ENCODE assay signal across 1 cellular context in the genomic region with DNA sequence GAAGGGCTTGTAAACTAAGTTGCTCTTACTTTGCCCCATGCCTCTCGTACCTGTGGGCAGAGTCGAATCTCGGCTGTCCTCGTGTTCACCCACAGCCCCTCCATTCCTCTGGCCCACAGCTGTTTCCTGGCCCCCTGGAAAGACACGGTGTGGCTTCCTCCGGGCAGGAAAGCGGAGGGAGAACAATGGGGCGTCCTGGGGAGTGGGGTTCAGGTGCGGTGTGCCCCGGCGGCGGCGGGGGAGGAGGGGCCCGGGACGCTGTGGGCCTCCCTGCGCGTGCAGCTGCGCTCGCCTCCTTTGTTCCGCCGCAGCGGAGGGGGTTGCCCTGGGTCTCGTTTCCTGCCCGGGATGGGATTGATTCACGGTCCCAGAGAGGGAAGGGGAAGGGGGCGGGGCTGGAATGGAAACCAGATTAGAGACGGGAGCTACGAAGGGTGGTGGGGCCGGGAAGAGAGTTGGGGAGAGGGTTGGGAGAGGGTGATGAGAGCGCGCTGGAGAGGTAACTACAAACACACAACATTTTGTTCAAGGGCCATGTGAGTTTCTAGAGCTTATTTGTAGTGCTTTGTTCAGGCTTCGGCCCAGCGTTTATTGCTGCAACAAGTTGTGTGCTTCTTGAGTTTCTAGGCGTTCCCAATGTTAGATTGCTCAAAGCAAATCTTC.
A peak's percentile ranks its signal among the peaks of the same experiment; 100 is the strongest.
TF ChIP-seq lines count a peak whose summit lies in the region.

No MANE protein-coding gene starts in this region.

TF ChIP-seq in HEK293, 187 proteins besides CTCF, POLR2A, EP300 and RAD21 (continued from another document and continues in another):
- TF ChIP-seq, protein P1, sequence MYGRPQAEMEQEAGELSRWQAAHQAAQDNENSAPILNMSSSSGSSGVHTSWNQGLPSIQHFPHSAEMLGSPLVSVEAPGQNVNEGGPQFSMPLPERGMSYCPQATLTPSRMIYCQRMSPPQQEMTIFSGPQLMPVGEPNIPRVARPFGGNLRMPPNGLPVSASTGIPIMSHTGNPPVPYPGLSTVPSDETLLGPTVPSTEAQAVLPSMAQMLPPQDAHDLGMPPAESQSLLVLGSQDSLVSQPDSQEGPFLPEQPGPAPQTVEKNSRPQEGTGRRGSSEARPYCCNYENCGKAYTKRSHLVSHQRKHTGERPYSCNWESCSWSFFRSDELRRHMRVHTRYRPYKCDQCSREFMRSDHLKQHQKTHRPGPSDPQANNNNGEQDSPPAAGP (tag by site-specific recombination; IDR thresholded peaks at IDR 0.05) = peak; percentile 54; the same call in 1 of the 2 replicates
- peak; percentile 32; the same call in 1 of the 2 replicates for TF ChIP-seq ZNF600 (tag by site-specific recombination; IDR thresholded peaks at IDR 0.05)
- TF ChIP-seq ZNF629 (tag by site-specific recombination; IDR thresholded peaks at IDR 0.05) = peak; percentile 17; the same call in 1 of the 2 replicates
- TF ChIP-seq ZNF623 (tag by site-specific recombination; IDR thresholded peaks at IDR 0.05) = no peak
- TF ChIP-seq ZNF560 (tag by site-specific recombination; IDR thresholded peaks at IDR 0.05; ENCODE audit: borderline replicate concordance) = no peak
- TF ChIP-seq ZNF514 (tag by site-specific recombination; IDR thresholded peaks at IDR 0.05) = no peak
- no peak for TF ChIP-seq ZBTB6 (tag by site-specific recombination; IDR thresholded peaks at IDR 0.05)
- no peak; the same call in 1 of the 2 replicates for TF ChIP-seq ZBTB21 (tag by site-specific recombination; IDR thresholded peaks at IDR 0.05)
- no peak for TF ChIP-seq ZNF394 (tag by site-specific recombination; IDR thresholded peaks at IDR 0.05; ENCODE audit: borderline replicate concordance)
- TF ChIP-seq ZNF214 (tag by site-specific recombination; IDR thresholded peaks at IDR 0.05; ENCODE audit: borderline replicate concordance) = no peak
- peak; percentile 94 for TF ChIP-seq ZBTB48 (tag by site-specific recombination; IDR thresholded peaks at IDR 0.05)
- no peak for TF ChIP-seq ZNF16 (tag by site-specific recombination; IDR thresholded peaks at IDR 0.05; ENCODE audit: low read depth)
- no peak for TF ChIP-seq ZNF18 (tag by site-specific recombination; IDR thresholded peaks at IDR 0.05)
- no peak for TF ChIP-seq ZNF140 (tag by site-specific recombination; IDR thresholded peaks at IDR 0.05)
- TF ChIP-seq GLIS2 (tag by site-specific recombination; IDR thresholded peaks at IDR 0.05) = peak; percentile 90
- TF ChIP-seq ZNF555 (tag by site-specific recombination; conservative IDR thresholded peaks at IDR 0.05) = no peak
- no peak for TF ChIP-seq ZNF621 (tag by site-specific recombination; IDR thresholded peaks at IDR 0.05)
- no peak for TF ChIP-seq YY2 (tag by site-specific recombination; IDR thresholded peaks at IDR 0.05)
- no peak for TF ChIP-seq ZNF571 (tag by site-specific recombination; IDR thresholded peaks at IDR 0.05)
- no peak for TF ChIP-seq ZNF292 (tag by site-specific recombination; IDR thresholded peaks at IDR 0.05; ENCODE audit: borderline replicate concordance, low read depth)
- TF ChIP-seq SP3 (tag by site-specific recombination; IDR thresholded peaks at IDR 0.05) = peak; percentile 41; the same call in 1 of the 2 replicates
- peak; percentile 82 for TF ChIP-seq ZIC2 (tag by site-specific recombination; IDR thresholded peaks at IDR 0.05)
- TF ChIP-seq ZNF114 (tag by site-specific recombination; IDR thresholded peaks at IDR 0.05) = no peak
- TF ChIP-seq, protein P2, sequence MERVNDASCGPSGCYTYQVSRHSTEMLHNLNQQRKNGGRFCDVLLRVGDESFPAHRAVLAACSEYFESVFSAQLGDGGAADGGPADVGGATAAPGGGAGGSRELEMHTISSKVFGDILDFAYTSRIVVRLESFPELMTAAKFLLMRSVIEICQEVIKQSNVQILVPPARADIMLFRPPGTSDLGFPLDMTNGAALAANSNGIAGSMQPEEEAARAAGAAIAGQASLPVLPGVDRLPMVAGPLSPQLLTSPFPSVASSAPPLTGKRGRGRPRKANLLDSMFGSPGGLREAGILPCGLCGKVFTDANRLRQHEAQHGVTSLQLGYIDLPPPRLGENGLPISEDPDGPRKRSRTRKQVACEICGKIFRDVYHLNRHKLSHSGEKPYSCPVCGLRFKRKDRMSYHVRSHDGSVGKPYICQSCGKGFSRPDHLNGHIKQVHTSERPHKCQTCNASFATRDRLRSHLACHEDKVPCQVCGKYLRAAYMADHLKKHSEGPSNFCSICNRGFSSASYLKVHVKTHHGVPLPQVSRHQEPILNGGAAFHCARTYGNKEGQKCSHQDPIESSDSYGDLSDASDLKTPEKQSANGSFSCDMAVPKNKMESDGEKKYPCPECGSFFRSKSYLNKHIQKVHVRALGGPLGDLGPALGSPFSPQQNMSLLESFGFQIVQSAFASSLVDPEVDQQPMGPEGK (tag by site-specific recombination; IDR thresholded peaks at IDR 0.05) = peak; percentile 82
- TF ChIP-seq ZNF184 (tag by site-specific recombination; IDR thresholded peaks at IDR 0.05) = no peak
- TF ChIP-seq WT1 (tag by site-specific recombination; IDR thresholded peaks at IDR 0.05) = peak; percentile 53; the same call in 1 of the 2 replicates
- no peak; the same call in 1 of the 2 replicates for TF ChIP-seq SCRT1 (tag by site-specific recombination; IDR thresholded peaks at IDR 0.05; ENCODE audit: borderline replicate concordance)
- TF ChIP-seq ZNF19 (tag by site-specific recombination; IDR thresholded peaks at IDR 0.05; ENCODE audit: low read depth) = no peak
- TF ChIP-seq ZNF473 (tag by site-specific recombination; IDR thresholded peaks at IDR 0.05) = no peak
- TF ChIP-seq GFI1B (tag by site-specific recombination; IDR thresholded peaks at IDR 0.05) = no peak
- TF ChIP-seq KLF10 (tag by site-specific recombination; IDR thresholded peaks at IDR 0.05) = no peak
- TF ChIP-seq ZNF146 (tag by site-specific recombination; IDR thresholded peaks at IDR 0.05) = no peak
- no peak for TF ChIP-seq INSM2 (tag by site-specific recombination; IDR thresholded peaks at IDR 0.05)
- TF ChIP-seq, protein P3, sequence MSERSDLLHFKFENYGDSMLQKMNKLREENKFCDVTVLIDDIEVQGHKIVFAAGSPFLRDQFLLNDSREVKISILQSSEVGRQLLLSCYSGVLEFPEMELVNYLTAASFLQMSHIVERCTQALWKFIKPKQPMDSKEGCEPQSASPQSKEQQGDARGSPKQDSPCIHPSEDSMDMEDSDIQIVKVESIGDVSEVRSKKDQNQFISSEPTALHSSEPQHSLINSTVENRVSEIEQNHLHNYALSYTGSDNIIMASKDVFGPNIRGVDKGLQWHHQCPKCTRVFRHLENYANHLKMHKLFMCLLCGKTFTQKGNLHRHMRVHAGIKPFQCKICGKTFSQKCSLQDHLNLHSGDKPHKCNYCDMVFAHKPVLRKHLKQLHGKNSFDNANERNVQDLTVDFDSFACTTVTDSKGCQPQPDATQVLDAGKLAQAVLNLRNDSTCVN (tag by site-specific recombination; optimal IDR thresholded peaks at IDR 0.05) = peak; percentile 77
- TF ChIP-seq ZNF549 (tag by site-specific recombination; IDR thresholded peaks at IDR 0.05) = no peak
- no peak for TF ChIP-seq HOXA7 (CRISPR knock-in tag; IDR thresholded peaks at IDR 0.05; ENCODE audit: borderline replicate concordance)
- peak; percentile 17; the same call in 1 of the 2 replicates for TF ChIP-seq FEZF1 (tag by site-specific recombination; IDR thresholded peaks at IDR 0.05)
- TF ChIP-seq ZFP69B (tag by site-specific recombination; IDR thresholded peaks at IDR 0.05) = peak; percentile 71
- TF ChIP-seq ZNF221 (tag by site-specific recombination; IDR thresholded peaks at IDR 0.05; ENCODE audit: borderline replicate concordance) = no peak
- peak; percentile 79 for TF ChIP-seq ZNF366 (tag by site-specific recombination; conservative IDR thresholded peaks at IDR 0.05)
- TF ChIP-seq ZNF155 (tag by site-specific recombination; IDR thresholded peaks at IDR 0.05) = no peak
- no peak for TF ChIP-seq ZNF169 (tag by site-specific recombination; IDR thresholded peaks at IDR 0.05)
- TF ChIP-seq ZNF777 (tag by site-specific recombination; IDR thresholded peaks at IDR 0.05; ENCODE audit: borderline replicate concordance) = peak; percentile 68; the same call in 1 of the 2 replicates
- TF ChIP-seq ZNF404 (tag by site-specific recombination; IDR thresholded peaks at IDR 0.05) = no peak
- no peak for TF ChIP-seq ZNF654 (tag by site-specific recombination; IDR thresholded peaks at IDR 0.05; ENCODE audit: low read depth)
- no peak for TF ChIP-seq ZNF664 (tag by site-specific recombination; IDR thresholded peaks at IDR 0.05)
- TF ChIP-seq, protein P4, sequence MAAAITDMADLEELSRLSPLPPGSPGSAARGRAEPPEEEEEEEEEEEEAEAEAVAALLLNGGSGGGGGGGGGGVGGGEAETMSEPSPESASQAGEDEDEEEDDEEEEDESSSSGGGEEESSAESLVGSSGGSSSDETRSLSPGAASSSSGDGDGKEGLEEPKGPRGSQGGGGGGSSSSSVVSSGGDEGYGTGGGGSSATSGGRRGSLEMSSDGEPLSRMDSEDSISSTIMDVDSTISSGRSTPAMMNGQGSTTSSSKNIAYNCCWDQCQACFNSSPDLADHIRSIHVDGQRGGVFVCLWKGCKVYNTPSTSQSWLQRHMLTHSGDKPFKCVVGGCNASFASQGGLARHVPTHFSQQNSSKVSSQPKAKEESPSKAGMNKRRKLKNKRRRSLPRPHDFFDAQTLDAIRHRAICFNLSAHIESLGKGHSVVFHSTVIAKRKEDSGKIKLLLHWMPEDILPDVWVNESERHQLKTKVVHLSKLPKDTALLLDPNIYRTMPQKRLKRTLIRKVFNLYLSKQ (tag by site-specific recombination; IDR thresholded peaks at IDR 0.05; ENCODE audit: borderline replicate concordance) = no peak
- TF ChIP-seq ZNF26 (tag by site-specific recombination; IDR thresholded peaks at IDR 0.05) = no peak
- TF ChIP-seq SP2 (tag by site-specific recombination; IDR thresholded peaks at IDR 0.05) = peak; percentile 75
- no peak for TF ChIP-seq ZNF248 (tag by site-specific recombination; IDR thresholded peaks at IDR 0.05)
- no peak for TF ChIP-seq OVOL3 (tag by site-specific recombination; IDR thresholded peaks at IDR 0.05)
- TF ChIP-seq TRIM28 (IDR thresholded peaks at IDR 0.05; ENCODE audit: borderline replicate concordance, low read length) = no peak
- TF ChIP-seq, protein P5, sequence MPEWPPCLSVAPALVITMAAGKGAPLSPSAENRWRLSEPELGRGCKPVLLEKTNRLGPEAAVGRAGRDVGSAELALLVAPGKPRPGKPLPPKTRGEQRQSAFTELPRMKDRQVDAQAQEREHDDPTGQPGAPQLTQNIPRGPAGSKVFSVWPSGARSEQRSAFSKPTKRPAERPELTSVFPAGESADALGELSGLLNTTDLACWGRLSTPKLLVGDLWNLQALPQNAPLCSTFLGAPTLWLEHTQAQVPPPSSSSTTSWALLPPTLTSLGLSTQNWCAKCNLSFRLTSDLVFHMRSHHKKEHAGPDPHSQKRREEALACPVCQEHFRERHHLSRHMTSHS (tag by site-specific recombination; IDR thresholded peaks at IDR 0.05) = no peak
